ENCODE assay signal across 1 cellular context in genomic region chr10:18312385-18313145, GRCh38.
TF ChIP-seq lines count a peak whose summit lies in the region.

No MANE protein-coding gene starts in this region.

TF ChIP-seq in SK-N-SH, 30 proteins besides CTCF, POLR2A, EP300 and RAD21 (continued from another document):
- TF ChIP-seq USF1 (IDR thresholded peaks at IDR 0.05; ENCODE audit: borderline replicate concordance, low read depth) (no peak), GABPA (IDR thresholded peaks at IDR 0.05; ENCODE audit: low read depth) (no peak), USF2 (IDR thresholded peaks at IDR 0.05; ENCODE audit: borderline replicate concordance, low read depth, low read length) (no peak), TAF1 (IDR thresholded peaks at IDR 0.05; ENCODE audit: borderline replicate concordance, low read depth, low read length) (no peak), POLR2AphosphoS5 (IDR thresholded peaks at IDR 0.05; ENCODE audit: low read depth, low read length) (no peak), NFIC (IDR thresholded peaks at IDR 0.05; ENCODE audit: borderline replicate concordance) (no peak), GATA2 (CRISPR knock-in tag; IDR thresholded peaks at IDR 0.05) (no peak), FOXJ3 (CRISPR knock-in tag; IDR thresholded peaks at IDR 0.05) (no peak)
TF ChIP-seq in SK-N-SH: peak in this region for 4.
